Comparison of ENCODE assay signal across 8 cellular contexts in the genomic region with DNA sequence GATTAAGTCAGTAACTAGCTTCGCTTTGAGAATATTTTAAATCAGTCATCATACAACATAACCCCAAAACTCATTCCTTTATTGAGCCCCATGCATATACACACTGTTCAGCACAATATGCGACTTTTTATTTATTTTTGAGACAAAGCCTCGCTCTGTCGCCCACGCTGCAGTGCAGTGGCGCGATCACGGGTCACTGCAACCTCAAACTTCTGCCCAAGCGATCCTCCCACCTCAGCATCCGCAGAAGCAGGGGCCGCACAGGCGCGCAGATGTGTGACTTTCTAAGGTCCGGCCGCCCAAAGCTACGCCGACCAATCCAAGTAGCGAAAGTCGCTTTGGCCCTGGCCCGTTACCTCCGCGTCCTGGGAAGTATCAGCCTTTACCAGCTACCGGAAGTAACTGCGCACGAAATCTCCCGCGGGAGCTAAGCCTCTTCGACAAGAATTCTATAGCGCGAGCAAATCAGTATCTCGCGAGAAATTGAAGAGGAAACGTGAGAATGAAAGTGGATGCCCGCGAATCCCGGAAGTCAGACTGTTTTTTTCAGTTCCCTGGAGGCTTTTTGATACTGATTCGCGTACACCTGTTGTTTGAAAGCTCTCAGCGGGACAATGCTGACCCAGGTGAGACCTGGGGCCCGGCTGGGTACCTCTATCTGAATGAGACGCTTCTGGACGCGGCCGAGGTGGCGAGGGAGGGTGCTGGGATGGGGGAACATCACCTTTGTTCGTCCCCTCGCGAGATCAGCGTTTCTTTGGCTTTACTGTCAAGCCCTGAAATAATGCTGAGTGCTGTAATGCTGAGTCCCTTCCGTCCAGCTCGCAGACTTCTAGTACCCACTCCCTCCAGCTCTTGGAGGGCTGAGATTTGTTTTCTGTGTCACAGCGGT. TPM values are rescaled to one million over a fixed set of nuclear protein-coding genes. Genes with fewer than 3 reads are reported as not detected.
DNase-seq lines count a peak whose midpoint lies in the region; ATAC-seq and TF ChIP-seq lines count a peak whose summit lies in the region.

TSS of gene DHFR2 (minus strand) at position 404 of the 892 bp plus-strand sequence. CDS start 1,405 bp downstream, outside the sequence.
TSS of gene NSUN3 (plus strand) at position 549 of the 892 bp plus-strand sequence. CDS start at position 615, 66 bp downstream.

- no peaks in the 10 kb centered on the region for H3K27me3 Mint-ChIP-seq in activated T-cell treated with anti-CD3 and anti-CD28 coated beads, Interleukin-2, amount 50 U/mL, for 72 hours (ENCODE audit: low read depth)

- peak within 1 kb of the TSS; percentile 85 for H3K9ac ChIP-seq in DND-41 (ENCODE audit: low read depth, low read length)

- ATAC-seq in DND-41 (ENCODE audit: insufficient read depth, low read depth) (peak; percentile 88), GM21825 (IDR thresholded peaks at IDR 0.05; ENCODE audit: unreplicated experiment) (peak; percentile 94)
- ATAC-seq in activated T-cell treated with anti-CD3 and anti-CD28 coated beads, Interleukin-2, amount 50 U/mL, for 72 hours (replicated peaks in 1 of 2) = peak; percentile 81 to 88

- WGBS in esophagus squamous epithelium, 2 donors = 0 to 1% methylated on average over 18 to 36 of the region's 52 CpGs

- no peaks in the 10 kb centered on the region for H4K20me1 ChIP-seq in DND-41 (ENCODE audit: insufficient read depth, low read length)

- H3K4me1 Mint-ChIP-seq in activated T-cell treated with anti-CD3 and anti-CD28 coated beads, Interleukin-2, amount 50 U/mL, for 72 hours (ENCODE audit: low read depth) = peaks cover 65% of the 10 kb centered on the region

- H3K79me2 ChIP-seq in DND-41 (ENCODE audit: insufficient read depth, low read length) = peaks cover 63% of the 10 kb centered on the region

- peak within 1 kb of the TSS; percentile 70 for H3K4me2 ChIP-seq in DND-41 (ENCODE audit: insufficient read depth, low read length)

- TF ChIP-seq CTCF in DND-41 (IDR thresholded peaks at IDR 0.05; ENCODE audit: borderline replicate concordance, extremely low read depth, low read length, poor library complexity, severe bottlenecking) = no peak
- no peak for TF ChIP-seq CTCF in Peyer's patch (IDR thresholded peaks at IDR 0.05)
- peak in 1 of 6 experiments; percentile 3 for TF ChIP-seq CTCF in esophagus squamous epithelium (IDR thresholded peaks at IDR 0.05)

- intact Hi-C loops in esophagus squamous epithelium (cut with DNase I) = loop anchor here (10.0 kb wide), 1 partner anchor 58 kb away; no protein-coding TSS in a partner anchor

- H3K4me3 ChIP-seq in DND-41 (ENCODE audit: low read depth in 1 of 2, low read length in 2 of 2) (peak within 1 kb of the TSS; percentile 76 to 82), Peyer's patch (peak within 1 kb of the TSS; percentile 62 to 88 (median 74)), esophagus squamous epithelium (peak within 1 kb of the TSS; percentile 63 to 77 (median 71)), muscle layer of duodenum (ENCODE audit: low read depth in 1 of 2, low read length in 2 of 2) (peak within 1 kb of the TSS; percentile 83 to 100)

- H3K36me3 ChIP-seq in DND-41 (ENCODE audit: insufficient read depth, low read length) (peaks cover 32% of the 10 kb centered on the region), KOPT-K1 (ENCODE audit: insufficient read depth, low read length) (peaks cover 41% of the 10 kb centered on the region), Peyer's patch (peaks cover 0 to 17% (median 0%) of the 10 kb centered on the region in 3 donors), esophagus squamous epithelium (peaks cover 0 to 38% (median 0%) of the 10 kb centered on the region in 3 donors), muscle layer of duodenum (ENCODE audit: control insufficient read depth in 1 of 2, insufficient read depth in 2 of 2, low read length in 2 of 2) (peaks cover 0 to 21% of the 10 kb centered on the region in 2 donors)

- DNase-seq in DND-41 = peak; percentile 89
- peak; percentile 87 to 96 (median 88) for DNase-seq in Peyer's patch
- DNase-seq in activated T-cell treated with anti-CD3 and anti-CD28 coated beads, Interleukin-2, amount 50 U/mL, for 72 hours = peak; percentile 80 to 85
- peak; percentile 75 for DNase-seq in esophagus squamous epithelium (lab: John Stamatoyannopoulos, UW)
- peak; percentile 55 for DNase-seq in stimulated activated CD8-positive, alpha-beta memory T cell treated with anti-CD3 and anti-CD28 coated beads, Interleukin-7, amount 100 ng/mL, for 24 hours (ENCODE audit: low read depth)

- H3K36me3 Mint-ChIP-seq in activated T-cell treated with anti-CD3 and anti-CD28 coated beads, Interleukin-2, amount 50 U/mL, for 72 hours (ENCODE audit: insufficient read depth in 2 of 2) = peaks cover 7 to 27% of the 10 kb centered on the region in 2 donors

- no peaks in the 10 kb centered on the region for H3K27me3 ChIP-seq in DND-41 (ENCODE audit: insufficient read depth, low read length, poor library complexity)
- no peaks in the 10 kb centered on the region for H3K27me3 ChIP-seq in Peyer's patch
- no peaks in the 10 kb centered on the region for H3K27me3 ChIP-seq in esophagus squamous epithelium
- H3K27me3 ChIP-seq in muscle layer of duodenum (ENCODE audit: low read depth, low read length) = no peaks in the 10 kb centered on the region

- H2AFZ ChIP-seq in DND-41 (ENCODE audit: low read depth, low read length) = peak within 1 kb of the TSS; percentile 88

- peaks cover 0 to 2% of the 10 kb centered on the region in 2 donors for H3K9me3 Mint-ChIP-seq in activated T-cell treated with anti-CD3 and anti-CD28 coated beads, Interleukin-2, amount 50 U/mL, for 72 hours

- H3K4me1 ChIP-seq in DND-41 (ENCODE audit: insufficient read depth, low read length) (peaks cover 40% of the 10 kb centered on the region), Peyer's patch (peaks cover 0 to 24% (median 7%) of the 10 kb centered on the region in 4 donors), esophagus squamous epithelium (peaks cover 0 to 35% (median 21%) of the 10 kb centered on the region in 3 donors), muscle layer of duodenum (ENCODE audit: control insufficient read depth in 1 of 2, insufficient read depth in 2 of 2, low read length in 2 of 2) (peaks cover 10 to 21% of the 10 kb centered on the region in 2 donors)

- H3K9me3 ChIP-seq in DND-41 (ENCODE audit: insufficient read depth, low read length, severe bottlenecking) (peaks cover 4% of the 10 kb centered on the region), KOPT-K1 (ENCODE audit: insufficient read depth, low read length, poor library complexity, severe bottlenecking) (no peaks in the 10 kb centered on the region), Peyer's patch (no peaks in the 10 kb centered on the region), esophagus squamous epithelium (no peaks in the 10 kb centered on the region), muscle layer of duodenum (ENCODE audit: control insufficient read depth in 1 of 2, low read length in 2 of 2) (no peaks in the 10 kb centered on the region)

- peak within 1 kb of the TSS; percentile 96 for H3K27ac ChIP-seq in DND-41 (ENCODE audit: low read length)
- H3K27ac ChIP-seq in KOPT-K1 (ENCODE audit: low read depth, low read length, poor library complexity, severe bottlenecking) = peak within 1 kb of the TSS; percentile 94
- H3K27ac ChIP-seq in Peyer's patch = peak within 1 kb of the TSS; percentile 91 to 97 (median 94)
- peak within 1 kb of the TSS; percentile 90 to 96 (median 93) for H3K27ac ChIP-seq in esophagus squamous epithelium
- H3K27ac ChIP-seq in muscle layer of duodenum (ENCODE audit: low read length) = peak within 1 kb of the TSS; percentile 99

- peak within 1 kb of the TSS; percentile 90 to 95 for H3K4me3 Mint-ChIP-seq in activated T-cell treated with anti-CD3 and anti-CD28 coated beads, Interleukin-2, amount 50 U/mL, for 72 hours

- TF ChIP-seq POLR2A in Peyer's patch (IDR thresholded peaks at IDR 0.05) (peak in 1 of 2 donors; percentile 22), esophagus squamous epithelium (IDR thresholded peaks at IDR 0.05) (peak in 3 of 4 donors; percentile 21 to 40 (median 39))

- H3K27ac Mint-ChIP-seq in activated T-cell treated with anti-CD3 and anti-CD28 coated beads, Interleukin-2, amount 50 U/mL, for 72 hours = peak within 1 kb of the TSS; percentile 100

RNA-seq across cellular contexts. Expression of gene DHFR2, which starts in this region (rescaled TPM):
- total RNA-seq in Peyer's patch = 1 to 10 TPM; 5.2 to 10.0 (median 6.0) TPM
- 1 to 10 TPM; 8.1 to 9.3 TPM for total RNA-seq in activated T-cell treated with anti-CD3 and anti-CD28 coated beads, Interleukin-2, amount 50 U/mL, for 72 hours
- 1 to 10 TPM; 1.4 to 4.4 (median 3.8) TPM for total RNA-seq in esophagus squamous epithelium

RNA-seq across cellular contexts. Expression of gene NSUN3, which starts in this region (rescaled TPM):
- total RNA-seq in Peyer's patch (10 to 100 TPM; 19.7 to 56.9 (median 22.9) TPM), esophagus squamous epithelium (10 to 100 TPM in 1 of 4 donors, 1 to 10 TPM in 3; 3.6 to 13.2 (median 6.7) TPM)
- 10 to 100 TPM; 18.4 to 19.4 TPM for total RNA-seq in activated T-cell treated with anti-CD3 and anti-CD28 coated beads, Interleukin-2, amount 50 U/mL, for 72 hours

Comparison
In these comparisons a context has a peak if more than half of its experiments do, and no peak if none do; other contexts are left out.
1. Peak in every context shown above with its lines: DNase-seq, ATAC-seq, H3K4me3 ChIP-seq and H3K27ac ChIP-seq.